ENCODE assay signal across 10 cellular contexts in the genomic region with DNA sequence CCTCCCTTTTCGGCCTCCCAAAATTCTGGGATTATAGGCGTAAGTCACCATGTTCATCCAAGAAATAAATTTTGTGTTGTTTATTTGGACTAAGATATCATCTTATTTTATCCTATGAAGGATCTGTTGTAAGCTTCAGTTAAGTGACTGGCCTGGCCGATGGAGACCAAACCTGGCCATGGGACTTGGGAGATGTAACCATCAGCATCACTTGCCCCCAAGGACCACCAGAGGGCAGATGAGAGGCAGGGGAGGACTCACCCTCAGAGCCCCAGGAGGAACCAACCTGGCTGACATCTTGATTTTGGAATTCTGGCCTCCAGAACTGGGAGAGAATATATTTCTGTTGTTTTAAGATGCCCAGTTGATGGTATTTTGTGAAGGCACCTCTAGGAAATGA.
A peak's percentile ranks its signal among the peaks of the same experiment; 100 is the strongest.
DNase-seq lines count a peak whose midpoint lies in the region; ATAC-seq and TF ChIP-seq lines count a peak whose summit lies in the region.
"Had no signal": no experiment of that assay in that cellular context is flagged by ENCODE, and none has a peak within 500 bp of the region (broad histone marks: within the 10 kb centered on the region; RNA-seq: fewer than 3 reads in every experiment).

No MANE protein-coding gene starts in this region.

- no peak overlapping the region for H3K27ac Mint-ChIP-seq in activated naive CD8-positive, alpha-beta T cell treated with anti-CD3 and anti-CD28 coated beads for 36 hours
- no peak overlapping the region for H3K27ac Mint-ChIP-seq in activated naive CD8-positive, alpha-beta T cell treated with anti-CD3 and anti-CD28 coated beads, Interleukin-2, amount 50 U/mL, for 24 hours

- intact Hi-C loops in mammary epithelial cell (cut with micrococcal nuclease) (loop anchor here (1.0 kb wide), 1 partner anchor 38 kb away; no protein-coding TSS in a partner anchor), spleen (cut with DNase I; ENCODE audit: low total_unique reads) (no loop called here), sigmoid colon (cut with DNase I) (no loop called here)

- H3K9me3 ChIP-seq in MG63: 0 out of 2 replicates have a peak, but pooled peaks cover 2% of the 10 kb centered on the region
- H3K9me3 ChIP-seq in mammary epithelial cell (replicated peaks; ENCODE audit: insufficient read depth, low read length): no peaks in the 10 kb centered on the region
- H3K9me3 ChIP-seq in spleen: no peaks in the 10 kb centered on the region
- no peaks in the 10 kb centered on the region for H3K9me3 ChIP-seq in sigmoid colon

- H3K4me3 Mint-ChIP-seq in activated naive CD8-positive, alpha-beta T cell treated with anti-CD3 and anti-CD28 coated beads for 36 hours: no peak overlapping the region
- H3K4me3 Mint-ChIP-seq in activated naive CD8-positive, alpha-beta T cell treated with anti-CD3 and anti-CD28 coated beads, Interleukin-2, amount 50 U/mL, for 24 hours: no peak overlapping the region

- in situ Hi-C loops in mammary epithelial cell (cut with MboI; ENCODE audit: low sequenced_read_pairs in 2 of 2): loop anchor here in 1 of 2 donors (25.0 kb wide), 1 partner anchor 163 kb away; no protein-coding TSS in a partner anchor

- H3K9me3 Mint-ChIP-seq in activated naive CD8-positive, alpha-beta T cell treated with anti-CD3 and anti-CD28 coated beads for 36 hours: no peaks in the 10 kb centered on the region
- no peaks in the 10 kb centered on the region for H3K9me3 Mint-ChIP-seq in activated naive CD8-positive, alpha-beta T cell treated with anti-CD3 and anti-CD28 coated beads, Interleukin-2, amount 50 U/mL, for 24 hours

- H3K4me1 ChIP-seq in mammary epithelial cell (ENCODE audit: insufficient read depth, low read length) (peaks cover 5% of the 10 kb centered on the region), spleen (peaks cover 0 to 4% (median 0%) of the 10 kb centered on the region in 6 donors), sigmoid colon (no peaks in the 10 kb centered on the region)

- no peaks in the 10 kb centered on the region for H3K36me3 Mint-ChIP-seq in activated naive CD8-positive, alpha-beta T cell treated with anti-CD3 and anti-CD28 coated beads for 36 hours
- H3K36me3 Mint-ChIP-seq in activated naive CD8-positive, alpha-beta T cell treated with anti-CD3 and anti-CD28 coated beads, Interleukin-2, amount 50 U/mL, for 24 hours (ENCODE audit: low read depth): no peaks in the 10 kb centered on the region

- H3K27me3 ChIP-seq in MG63 (no peaks in the 10 kb centered on the region; the same call in 1 of the 2 replicates), mammary epithelial cell (ENCODE audit: insufficient read depth, low read length) (no peaks in the 10 kb centered on the region), spleen (replicated peaks in 1 of 7) (no peaks in the 10 kb centered on the region), sigmoid colon (no peaks in the 10 kb centered on the region)

- H3K4me1 Mint-ChIP-seq in activated naive CD8-positive, alpha-beta T cell treated with anti-CD3 and anti-CD28 coated beads for 36 hours: no peaks in the 10 kb centered on the region
- no peaks in the 10 kb centered on the region for H3K4me1 Mint-ChIP-seq in activated naive CD8-positive, alpha-beta T cell treated with anti-CD3 and anti-CD28 coated beads, Interleukin-2, amount 50 U/mL, for 24 hours

- no peak overlapping the region for H2AFZ ChIP-seq in mammary epithelial cell (ENCODE audit: low read depth, low read length)

- no peaks in the 10 kb centered on the region for H3K27me3 Mint-ChIP-seq in activated naive CD8-positive, alpha-beta T cell treated with anti-CD3 and anti-CD28 coated beads for 36 hours
- no peaks in the 10 kb centered on the region for H3K27me3 Mint-ChIP-seq in activated naive CD8-positive, alpha-beta T cell treated with anti-CD3 and anti-CD28 coated beads, Interleukin-2, amount 50 U/mL, for 24 hours

- DNase-seq in activated naive CD8-positive, alpha-beta T cell treated with anti-CD3 and anti-CD28 coated beads for 36 hours: peak; percentile 6
- DNase-seq in activated naive CD8-positive, alpha-beta T cell treated with anti-CD3 and anti-CD28 coated beads, Interleukin-2, amount 50 U/mL, for 24 hours: no peak
- DNase-seq in MG63: peak; percentile 43
- peak; percentile 16 for DNase-seq in mammary epithelial cell
- DNase-seq in spleen: no peak
- DNase-seq in sigmoid colon: no peak
- DNase-seq: amygdala, kidney glomerular epithelial cell had no signal

- dilution Hi-C loops in mammary epithelial cell (cut with HindIII; ENCODE audit: low sequenced_read_pairs): no loop called here

- no peak overlapping the region for H3K4me2 ChIP-seq in mammary epithelial cell (ENCODE audit: insufficient read depth, low read depth, low read length)

- no peak overlapping the region for H3K4me3 ChIP-seq in MG63
- H3K4me3 ChIP-seq in mammary epithelial cell (replicated peaks in 1 of 3; ENCODE audit: insufficient read depth in 1 of 3, low read depth in 2 of 3, low read length in 3 of 3): no peak overlapping the region
- no peak overlapping the region for H3K4me3 ChIP-seq in spleen
- no peak overlapping the region for H3K4me3 ChIP-seq in sigmoid colon

- ATAC-seq in activated naive CD8-positive, alpha-beta T cell treated with anti-CD3 and anti-CD28 coated beads, Interleukin-2, amount 50 U/mL, for 24 hours: no peak
- ATAC-seq in HG03432 (IDR thresholded peaks at IDR 0.05; ENCODE audit: unreplicated experiment): no peak
- no peak for ATAC-seq in GM18861 (IDR thresholded peaks at IDR 0.05; ENCODE audit: unreplicated experiment)

- no peak for TF ChIP-seq EP300 in sigmoid colon (IDR thresholded peaks at IDR 0.05)

- H3K9ac ChIP-seq in mammary epithelial cell (ENCODE audit: insufficient read depth, low read length): no peak overlapping the region

- no TSS peak for BruUV-seq in mammary epithelial cell (replicated peaks; lab: Mats Ljungman, UMichigan)

- 98% methylated on average over 3 of the region's 3 CpGs for WGBS in mammary epithelial cell (ENCODE audit: low coverage, missing lambda C conversion rate)
- WGBS in spleen, 5 donors: 93 to 96% (median 94%) methylated on average over 3 of the region's 3 CpGs
- 86 to 95% methylated on average over 3 of the region's 3 CpGs for WGBS in sigmoid colon, 2 donors

- H4K20me1 ChIP-seq in mammary epithelial cell (ENCODE audit: insufficient read depth, low read length): no peaks in the 10 kb centered on the region

- peak; percentile 60 to 64 for TF ChIP-seq CTCF in mammary epithelial cell (conservative IDR thresholded peaks at IDR 0.05 in 1 of 2, IDR thresholded peaks at IDR 0.05 in 1 of 2; ENCODE audit: extremely low read depth in 1 of 2, insufficient read depth in 1 of 2, low read depth in 1 of 2, low read length in 2 of 2)
- peak in 6 of 11 experiments; percentile 9 to 52 (median 38) for TF ChIP-seq CTCF in spleen (IDR thresholded peaks at IDR 0.05 in 8 of 11, conservative IDR thresholded peaks at IDR 0.05 in 3 of 11)
- no peak for TF ChIP-seq CTCF in sigmoid colon (IDR thresholded peaks at IDR 0.05)

- CTCF ChIA-PET in mammary epithelial cell (lab: Charles Lee; ENCODE audit: low non-redundant PET): no interaction called here

- no peaks in the 10 kb centered on the region for H3K79me2 ChIP-seq in mammary epithelial cell (ENCODE audit: insufficient read depth, low read length)

- no peaks in the 10 kb centered on the region for H3K36me3 ChIP-seq in MG63
- H3K36me3 ChIP-seq in mammary epithelial cell (ENCODE audit: insufficient read depth, low read length): no peaks in the 10 kb centered on the region
- no peaks in the 10 kb centered on the region for H3K36me3 ChIP-seq in spleen
- H3K36me3 ChIP-seq in sigmoid colon: no peaks in the 10 kb centered on the region

- TF ChIP-seq POLR2A in spleen (IDR thresholded peaks at IDR 0.05) (no peak), sigmoid colon (IDR thresholded peaks at IDR 0.05) (no peak)

- H3K27ac ChIP-seq in mammary epithelial cell (ENCODE audit: insufficient read depth, low read depth, low read length) (no peak overlapping the region), spleen (no peak overlapping the region), sigmoid colon (no peak overlapping the region)

Comparison
In these comparisons a context has a peak if more than half of its experiments do, and no peak if none do; other contexts are left out.
1. DNase-seq: peak in activated naive CD8-positive, alpha-beta T cell treated with anti-CD3 and anti-CD28 coated beads for 36 hours (single experiment), MG63 (single experiment) and mammary epithelial cell (single experiment); none in activated naive CD8-positive, alpha-beta T cell treated with anti-CD3 and anti-CD28 coated beads, Interleukin-2, amount 50 U/mL, for 24 hours (single experiment), spleen (single experiment) and sigmoid colon (single experiment).
2. CTCF ChIP-seq: peak in mammary epithelial cell (2 of 2) and spleen (6 of 11); none in sigmoid colon (0 of 4).